In the genomic region with DNA sequence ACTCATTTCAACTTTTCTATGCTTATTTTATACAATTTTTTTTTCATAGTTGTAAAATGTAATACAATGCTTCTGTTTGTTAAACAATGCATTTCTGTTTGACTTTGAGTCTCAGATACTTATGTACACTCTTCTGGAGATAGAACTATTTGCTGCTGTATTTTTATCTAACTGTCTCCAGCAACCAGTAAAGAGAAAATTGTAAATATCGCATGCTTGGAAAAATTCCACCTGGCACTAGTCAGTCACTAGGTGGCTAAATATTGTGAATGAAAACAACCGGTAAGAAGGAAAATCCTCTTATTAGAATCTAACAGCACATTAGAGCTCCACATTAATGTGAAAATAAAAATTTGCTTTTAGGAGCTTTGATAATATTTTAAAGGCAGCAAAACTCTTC, we compare ENCODE assay signal across 19 cellular contexts.
DNase-seq lines count a peak whose midpoint lies in the region; ATAC-seq and TF ChIP-seq lines count a peak whose summit lies in the region.
"Had no signal": no experiment of that assay in that cellular context is flagged by ENCODE, and none has a peak within 500 bp of the region (broad histone marks: within the 10 kb centered on the region; RNA-seq: fewer than 3 reads in every experiment).

No MANE protein-coding gene starts in this region.

- no peaks in the 10 kb centered on the region for H3K9me3 ChIP-seq in neural progenitor cell (ENCODE audit: low read depth)
- H3K9me3 ChIP-seq: MG63, upper lobe of left lung had no signal

- H3K4me2 ChIP-seq in neural progenitor cell, result no peak overlapping the region

- H3F3A ChIP-seq in neural progenitor cell (ENCODE audit: low read depth), result no peaks in the 10 kb centered on the region

- H3K36me3 ChIP-seq in neural progenitor cell, result no peaks in the 10 kb centered on the region
- H3K36me3 ChIP-seq: MG63, upper lobe of left lung had no signal

- no peak for ATAC-seq in GM21723 (IDR thresholded peaks at IDR 0.05; ENCODE audit: unreplicated experiment)
- ATAC-seq: stimulated activated naive B cell treated with anti-CD40 and anti-IgM and Interleukin-4, amounts not matched to agents 10 μg/mL and 1 μg/mL and 100 μg/mL, for 72 hours had no signal

- DNase-seq in NCI-H510A treated with DMSO at 0.1 percent for 48 hours (lab: John Stamatoyannopoulos, UW) (peak; percentile 32), NCI-H510A (lab: John Stamatoyannopoulos, UW) (no peak), NCI-H1105 (lab: John Stamatoyannopoulos, UW) (peak; percentile 15), astrocyte of the spinal cord (ENCODE audit: low read depth, low spot score) (peak; percentile 41), neural progenitor cell (ENCODE audit: low spot score) (no peak), epidermal melanocyte (ENCODE audit: insufficient read length, low spot score) (no peak), GM20000 (ENCODE audit: low spot score) (no peak)
- DNase-seq: activated CD4-positive, alpha-beta T cell treated with anti-CD3 and anti-CD28 coated beads for 48 hours; GM23248; immature natural killer cell; mesendoderm; MG63; NCI-H524; occipital lobe; stimulated activated naive B cell treated with anti-CD40 and anti-IgM and Interleukin-4, amounts not matched to agents 10 μg/mL and 1 μg/mL and 100 μg/mL, for 72 hours; upper lobe of left lung had no signal

- H3K9me3 Mint-ChIP-seq in neural progenitor cell, result no peaks in the 10 kb centered on the region
- H3K9me3 Mint-ChIP-seq: activated naive CD4-positive, alpha-beta T cell treated with anti-CD3 and anti-CD28 coated beads, Interleukin-2, amount 50 U/mL, for 24 hours; stimulated activated naive B cell treated with anti-CD40 and anti-IgM and Interleukin-4, amounts not matched to agents 10 μg/mL and 1 μg/mL and 100 μg/mL, for 72 hours had no signal

- no peak overlapping the region for H3K4me3 ChIP-seq in astrocyte of the spinal cord (ENCODE audit: low read depth, low read length)
- H3K4me3 ChIP-seq in neural progenitor cell, result no peak overlapping the region
- H3K4me3 ChIP-seq: GM23248, MG63, upper lobe of left lung had no signal

- H3K27me3 ChIP-seq in neural progenitor cell, result no peaks in the 10 kb centered on the region
- H3K27me3 ChIP-seq: MG63, upper lobe of left lung had no signal

- H3K27me3 Mint-ChIP-seq in neural progenitor cell (ENCODE audit: insufficient read depth, low read depth), result no peaks in the 10 kb centered on the region
- H3K27me3 Mint-ChIP-seq: activated naive CD4-positive, alpha-beta T cell treated with anti-CD3 and anti-CD28 coated beads, Interleukin-2, amount 50 U/mL, for 24 hours; stimulated activated naive B cell treated with anti-CD40 and anti-IgM and Interleukin-4, amounts not matched to agents 10 μg/mL and 1 μg/mL and 100 μg/mL, for 72 hours had no signal

- no peak overlapping the region for H3K27ac ChIP-seq in neural progenitor cell
- H3K27ac ChIP-seq: GM23248, RWPE1, upper lobe of left lung had no signal

- H3K4me1 ChIP-seq in neural progenitor cell, result peaks cover 4% of the 10 kb centered on the region
- H3K4me1 ChIP-seq: upper lobe of left lung had no signal

- no peaks in the 10 kb centered on the region for H4K20me1 ChIP-seq in neural progenitor cell (ENCODE audit: low read depth)

- in situ Hi-C loops in astrocyte of the spinal cord (cut with HindIII; ENCODE audit: low sequenced_read_pairs), result no loop called here

- H3K4me1 Mint-ChIP-seq in neural progenitor cell, result peaks cover 24% of the 10 kb centered on the region
- H3K4me1 Mint-ChIP-seq: activated naive CD4-positive, alpha-beta T cell treated with anti-CD3 and anti-CD28 coated beads, Interleukin-2, amount 50 U/mL, for 24 hours; immature natural killer cell; stimulated activated naive B cell treated with anti-CD40 and anti-IgM and Interleukin-4, amounts not matched to agents 10 μg/mL and 1 μg/mL and 100 μg/mL, for 72 hours had no signal

- no peak overlapping the region for H3K4me3 Mint-ChIP-seq in neural progenitor cell
- H3K4me3 Mint-ChIP-seq: activated naive CD4-positive, alpha-beta T cell treated with anti-CD3 and anti-CD28 coated beads, Interleukin-2, amount 50 U/mL, for 24 hours; immature natural killer cell; stimulated activated naive B cell treated with anti-CD40 and anti-IgM and Interleukin-4, amounts not matched to agents 10 μg/mL and 1 μg/mL and 100 μg/mL, for 72 hours had no signal

- no peak overlapping the region for H2AFZ ChIP-seq in neural progenitor cell (replicated peaks)
- H2AFZ ChIP-seq: GM23248 had no signal

- no peak overlapping the region for H3K27ac Mint-ChIP-seq in neural progenitor cell
- H3K27ac Mint-ChIP-seq: activated naive CD4-positive, alpha-beta T cell treated with anti-CD3 and anti-CD28 coated beads, Interleukin-2, amount 50 U/mL, for 24 hours; immature natural killer cell; stimulated activated naive B cell treated with anti-CD40 and anti-IgM and Interleukin-4, amounts not matched to agents 10 μg/mL and 1 μg/mL and 100 μg/mL, for 72 hours had no signal

- no peak for TF ChIP-seq CTCF in astrocyte of the spinal cord (IDR thresholded peaks at IDR 0.05; ENCODE audit: low read depth, low read length)
- peak; percentile 10 for TF ChIP-seq CTCF in neural progenitor cell (IDR thresholded peaks at IDR 0.05)
- TF ChIP-seq CTCF in GM20000 (IDR thresholded peaks at IDR 0.05; ENCODE audit: extremely low read depth, missing control alignments), result no peak

- no peaks in the 10 kb centered on the region for H3K79me2 ChIP-seq in neural progenitor cell (ENCODE audit: low read depth)

- H3K9ac ChIP-seq in neural progenitor cell, result no peak overlapping the region
- H3K9ac ChIP-seq: GM23248 had no signal

- H3K36me3 Mint-ChIP-seq in neural progenitor cell, result no peaks in the 10 kb centered on the region
- H3K36me3 Mint-ChIP-seq: activated naive CD4-positive, alpha-beta T cell treated with anti-CD3 and anti-CD28 coated beads, Interleukin-2, amount 50 U/mL, for 24 hours; immature natural killer cell; stimulated activated naive B cell treated with anti-CD40 and anti-IgM and Interleukin-4, amounts not matched to agents 10 μg/mL and 1 μg/mL and 100 μg/mL, for 72 hours had no signal

Comparison
In these comparisons a context has a peak if more than half of its experiments do, and no peak if none do; other contexts are left out.
1. DNase-seq: peak in NCI-H510A treated with DMSO at 0.1 percent for 48 hours (single experiment), NCI-H1105 (single experiment) and astrocyte of the spinal cord (single experiment); none in NCI-H510A (single experiment), neural progenitor cell (single experiment), epidermal melanocyte (single experiment) and GM20000 (single experiment).